In the genomic region with DNA sequence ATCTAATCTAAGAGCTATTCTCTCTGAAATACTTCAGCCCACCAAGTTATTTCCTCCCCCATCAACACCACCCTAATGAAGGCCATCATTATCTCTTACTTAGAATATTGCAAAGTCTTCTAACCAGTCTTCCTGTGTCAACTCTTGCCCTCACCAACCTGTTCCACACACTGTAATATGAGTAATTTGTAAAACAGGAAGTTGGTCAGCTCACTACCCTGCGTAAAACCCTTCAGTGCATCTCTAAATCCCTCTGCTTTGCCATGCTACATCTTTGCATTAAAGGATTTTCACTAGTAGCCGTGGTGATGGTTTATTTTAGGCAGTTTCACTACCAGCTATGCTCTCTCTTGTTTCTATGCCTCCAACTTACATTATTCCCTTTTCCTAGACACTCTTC, we compare ENCODE assay signal across 10 cellular contexts.
DNase-seq lines count a peak whose midpoint lies in the region; ATAC-seq and TF ChIP-seq lines count a peak whose summit lies in the region.
"Had no signal": no experiment of that assay in that cellular context is flagged by ENCODE, and none has a peak within 500 bp of the region (broad histone marks: within the 10 kb centered on the region; RNA-seq: fewer than 3 reads in every experiment).

No MANE protein-coding gene starts in this region.

- H3K4me1 ChIP-seq in OCI-LY3 (ENCODE audit: low read length) (peaks cover 40% of the 10 kb centered on the region), smooth muscle cell (ENCODE audit: low read depth) (no peaks in the 10 kb centered on the region)
- H3K4me1 ChIP-seq: SJSA1 had no signal

- H3K36me3 ChIP-seq in OCI-LY3 (replicated peaks; ENCODE audit: low read depth, low read length) (peaks cover 3% of the 10 kb centered on the region), smooth muscle cell (ENCODE audit: low read depth) (no peaks in the 10 kb centered on the region)
- H3K36me3 ChIP-seq: SJSA1 had no signal

- H3K27me3 ChIP-seq in OCI-LY3 (ENCODE audit: low read depth, low read length) (no peaks in the 10 kb centered on the region), smooth muscle cell (ENCODE audit: low read depth) (no peaks in the 10 kb centered on the region)
- H3K27me3 ChIP-seq: SJSA1 had no signal

- CTCF ChIA-PET in activated naive CD4-positive, alpha-beta T cell treated with anti-CD3 and anti-CD28 coated beads for 36 hours (lab: Charles Lee): interaction anchor here (0.7 kb wide), 1 partner anchor 183 kb away, joined by 3 read pairs; no protein-coding TSS in a partner anchor

- H4K20me1 ChIP-seq in OCI-LY3 (ENCODE audit: insufficient read depth, low read length): no peaks in the 10 kb centered on the region
- H4K20me1 ChIP-seq in smooth muscle cell (ENCODE audit: low read depth): peaks cover 8% of the 10 kb centered on the region

- peak; percentile 86 for ATAC-seq in HG02870 (IDR thresholded peaks at IDR 0.05; ENCODE audit: unreplicated experiment)

- DNase-seq in activated naive CD4-positive, alpha-beta T cell treated with anti-CD3 and anti-CD28 coated beads for 36 hours: peak; percentile 7
- no peak for DNase-seq in activated naive CD4-positive, alpha-beta T cell (lab: John Stamatoyannopoulos, UW)
- DNase-seq in smooth muscle cell (lab: John Stamatoyannopoulos, UW; ENCODE audit: unreplicated experiment): no peak
- no peak for DNase-seq in nephron progenitor cell
- DNase-seq in NCI-H2029 treated with DMSO at 0.1 percent for 48 hours (lab: John Stamatoyannopoulos, UW): no peak
- DNase-seq in midbrain (lab: John Stamatoyannopoulos, UW): no peak

- H2AFZ ChIP-seq in OCI-LY3 (ENCODE audit: low read depth, low read length): no peak overlapping the region
- H2AFZ ChIP-seq in smooth muscle cell (ENCODE audit: low read depth): no peak overlapping the region

- 0 out of 2 replicates have a peak overlapping the region, but pooled peaks have one; percentile 3 for H3K27ac ChIP-seq in OCI-LY3 (ENCODE audit: low read length)
- no peak overlapping the region for H3K27ac ChIP-seq in smooth muscle cell (ENCODE audit: low read depth)
- H3K27ac ChIP-seq: C4-2B, SJSA1 had no signal

- H3K9ac ChIP-seq in OCI-LY3 (ENCODE audit: low read length): no peak overlapping the region
- H3K9ac ChIP-seq in smooth muscle cell (ENCODE audit: low read depth): no peak overlapping the region

- H3K4me2 ChIP-seq in OCI-LY3 (ENCODE audit: low read length): peak overlapping the region; percentile 64
- peak overlapping the region; percentile 16 for H3K4me2 ChIP-seq in smooth muscle cell

- peak overlapping the region; percentile 37 for H3K4me3 ChIP-seq in OCI-LY3 (ENCODE audit: low read length)
- no peak overlapping the region for H3K4me3 ChIP-seq in smooth muscle cell
- H3K4me3 ChIP-seq: SJSA1 had no signal

- H3K9me3 Mint-ChIP-seq in activated naive CD4-positive, alpha-beta T cell treated with anti-CD3 and anti-CD28 coated beads for 36 hours: no peaks in the 10 kb centered on the region
- H3K9me3 Mint-ChIP-seq in nephron progenitor cell: no peaks in the 10 kb centered on the region

- intact Hi-C loops in activated naive CD4-positive, alpha-beta T cell treated with anti-CD3 and anti-CD28 coated beads for 36 hours (cut with micrococcal nuclease): loop anchor here (2.0 kb wide), 1 partner anchor 70 kb away; a partner anchor contains a TSS

- no peak for TF ChIP-seq CTCF in OCI-LY3 (IDR thresholded peaks at IDR 0.05; ENCODE audit: low read depth, low read length)
- TF ChIP-seq CTCF in smooth muscle cell (IDR thresholded peaks at IDR 0.05; ENCODE audit: borderline replicate concordance, insufficient read depth, poor library complexity, severe bottlenecking): no peak
- no peak for TF ChIP-seq CTCF in nephron progenitor cell (IDR thresholded peaks at IDR 0.05)

- no peaks in the 10 kb centered on the region for H3K36me3 Mint-ChIP-seq in activated naive CD4-positive, alpha-beta T cell treated with anti-CD3 and anti-CD28 coated beads for 36 hours (ENCODE audit: low read depth)
- no peaks in the 10 kb centered on the region for H3K36me3 Mint-ChIP-seq in nephron progenitor cell (ENCODE audit: low read depth)

- WGBS in smooth muscle cell (ENCODE audit: low lambda C conversion rate): 12% methylated on average over 2 of the region's 2 CpGs

- H3F3A ChIP-seq in smooth muscle cell (ENCODE audit: low read depth): no peaks in the 10 kb centered on the region

- H3K27me3 Mint-ChIP-seq in activated naive CD4-positive, alpha-beta T cell treated with anti-CD3 and anti-CD28 coated beads for 36 hours (ENCODE audit: low read depth): no peaks in the 10 kb centered on the region
- H3K27me3 Mint-ChIP-seq in nephron progenitor cell (ENCODE audit: low read depth, poor library complexity): no peaks in the 10 kb centered on the region

- H3K4me1 Mint-ChIP-seq in activated naive CD4-positive, alpha-beta T cell treated with anti-CD3 and anti-CD28 coated beads for 36 hours (ENCODE audit: low read depth): peaks cover 7% of the 10 kb centered on the region
- H3K4me1 Mint-ChIP-seq in nephron progenitor cell: peaks cover 8% of the 10 kb centered on the region

- H3K79me2 ChIP-seq in OCI-LY3 (ENCODE audit: low read length): no peaks in the 10 kb centered on the region
- H3K79me2 ChIP-seq in smooth muscle cell (ENCODE audit: low read depth): no peaks in the 10 kb centered on the region

- H3K4me3 Mint-ChIP-seq in activated naive CD4-positive, alpha-beta T cell treated with anti-CD3 and anti-CD28 coated beads for 36 hours: no peak overlapping the region
- H3K4me3 Mint-ChIP-seq in nephron progenitor cell: no peak overlapping the region

- H3K9me3 ChIP-seq in OCI-LY3 (ENCODE audit: insufficient read depth, low read length): no peaks in the 10 kb centered on the region
- H3K9me3 ChIP-seq in smooth muscle cell (replicated peaks; ENCODE audit: low read depth): no peaks in the 10 kb centered on the region
- H3K9me3 ChIP-seq: SJSA1 had no signal

- H3K27ac Mint-ChIP-seq in activated naive CD4-positive, alpha-beta T cell treated with anti-CD3 and anti-CD28 coated beads for 36 hours: no peak overlapping the region
- no peak overlapping the region for H3K27ac Mint-ChIP-seq in nephron progenitor cell
